In genomic region chr1:114040273-114041043, GRCh38 we compare ENCODE assay signal across 16 cellular contexts.
DNase-seq lines count a peak whose midpoint lies in the region; ATAC-seq and TF ChIP-seq lines count a peak whose summit lies in the region.
"Had no signal": no experiment of that assay in that cellular context is flagged by ENCODE, and none has a peak within 500 bp of the region (broad histone marks: within the 10 kb centered on the region; RNA-seq: fewer than 3 reads in every experiment).

No MANE protein-coding gene starts in this region.

- H3K36me3 Mint-ChIP-seq in activated T-cell treated with anti-CD3 and anti-CD28 coated beads, Interleukin-2, amount 50 U/mL, for 72 hours (ENCODE audit: insufficient read depth in 2 of 2), result no peaks in the 10 kb centered on the region

- no peak overlapping the region for H3K27ac Mint-ChIP-seq in activated T-cell treated with anti-CD3 and anti-CD28 coated beads, Interleukin-2, amount 50 U/mL, for 72 hours
- no peak overlapping the region for H3K27ac Mint-ChIP-seq in stimulated activated naive CD8-positive, alpha-beta T cell treated with anti-CD3 and anti-CD28 coated beads, Interleukin-15, amount 100 ng/mL, for 72 hours

- H3K9me3 ChIP-seq in gastroesophageal sphincter, result no peaks in the 10 kb centered on the region
- H3K9me3 ChIP-seq: SJSA1, vagina had no signal

- H3K27ac ChIP-seq in gastroesophageal sphincter, result no peak overlapping the region
- H3K27ac ChIP-seq: SJSA1, vagina had no signal

- peaks cover 0 to 11% (median 0%) of the 10 kb centered on the region in 3 donors for H3K4me1 ChIP-seq in gastroesophageal sphincter
- H3K4me1 ChIP-seq: SJSA1, vagina had no signal

- H3K27me3 Mint-ChIP-seq in activated T-cell treated with anti-CD3 and anti-CD28 coated beads, Interleukin-2, amount 50 U/mL, for 72 hours (ENCODE audit: low read depth), result no peaks in the 10 kb centered on the region
- H3K27me3 Mint-ChIP-seq in stimulated activated naive CD8-positive, alpha-beta T cell treated with anti-CD3 and anti-CD28 coated beads, Interleukin-15, amount 100 ng/mL, for 72 hours, result no peaks in the 10 kb centered on the region

- H3K9me3 Mint-ChIP-seq in activated T-cell treated with anti-CD3 and anti-CD28 coated beads, Interleukin-2, amount 50 U/mL, for 72 hours, result no peaks in the 10 kb centered on the region
- H3K9me3 Mint-ChIP-seq in stimulated activated naive CD8-positive, alpha-beta T cell treated with anti-CD3 and anti-CD28 coated beads, Interleukin-15, amount 100 ng/mL, for 72 hours, result no peaks in the 10 kb centered on the region

- no peaks in the 10 kb centered on the region for H3K36me3 ChIP-seq in gastroesophageal sphincter
- H3K36me3 ChIP-seq: SJSA1, vagina had no signal

- no peak for DNase-seq in activated T-cell treated with anti-CD3 and anti-CD28 coated beads, Interleukin-2, amount 50 U/mL, for 72 hours
- no peak for DNase-seq in activated T-cell treated with anti-CD3 and anti-CD28 coated beads, Interleukin-2, amount 50 U/mL, for 1 hour
- DNase-seq in SKM-1 (lab: John Stamatoyannopoulos, UW; ENCODE audit: unreplicated experiment) (peak; percentile 95), NCI-H2227 treated with DMSO at 0.1 percent for 48 hours (lab: John Stamatoyannopoulos, UW) (no peak), RPMI8226 (no peak)
- DNase-seq in stimulated activated naive CD8-positive, alpha-beta T cell treated with anti-CD3 and anti-CD28 coated beads, Interleukin-15, amount 100 ng/mL, for 72 hours, result peak in 1 of 2 donors; percentile 10
- DNase-seq: DMS79 treated with DMSO at 0.1 percent for 48 hours, islet precursor cell, KBM-7, NCI-H345 had no signal

- H3K4me3 ChIP-seq in gastroesophageal sphincter, result no peak overlapping the region
- H3K4me3 ChIP-seq: SJSA1, smooth muscle cell, vagina had no signal

- no peaks in the 10 kb centered on the region for H3K27me3 ChIP-seq in gastroesophageal sphincter
- H3K27me3 ChIP-seq: vagina had no signal

- TF ChIP-seq EP300 in gastroesophageal sphincter (IDR thresholded peaks at IDR 0.05), result no peak

- H3K4me1 Mint-ChIP-seq in activated T-cell treated with anti-CD3 and anti-CD28 coated beads, Interleukin-2, amount 50 U/mL, for 72 hours (ENCODE audit: low read depth), result no peaks in the 10 kb centered on the region
- H3K4me1 Mint-ChIP-seq in stimulated activated naive CD8-positive, alpha-beta T cell treated with anti-CD3 and anti-CD28 coated beads, Interleukin-15, amount 100 ng/mL, for 72 hours, result no peaks in the 10 kb centered on the region

- ATAC-seq in activated T-cell treated with anti-CD3 and anti-CD28 coated beads, Interleukin-2, amount 50 U/mL, for 72 hours (replicated peaks in 1 of 2), result peak; percentile 53 to 74
- ATAC-seq in gastroesophageal sphincter (peak; percentile 39), HG02588 (IDR thresholded peaks at IDR 0.05; ENCODE audit: unreplicated experiment) (no peak)
- ATAC-seq in stimulated activated naive CD8-positive, alpha-beta T cell treated with anti-CD3 and anti-CD28 coated beads, Interleukin-15, amount 100 ng/mL, for 72 hours, result peak; percentile 83
- ATAC-seq: esophagus mucosa had no signal

- 55 to 69% methylated on average over 4 of the region's 4 CpGs for WGBS in gastroesophageal sphincter (ENCODE audit: low coverage in 1 of 2), 2 donors

- no peak for TF ChIP-seq POLR2A in gastroesophageal sphincter (IDR thresholded peaks at IDR 0.05)

- TF ChIP-seq CTCF in gastroesophageal sphincter (IDR thresholded peaks at IDR 0.05), result no peak

- no peak overlapping the region for H3K4me3 Mint-ChIP-seq in activated T-cell treated with anti-CD3 and anti-CD28 coated beads, Interleukin-2, amount 50 U/mL, for 72 hours
- no peak overlapping the region for H3K4me3 Mint-ChIP-seq in stimulated activated naive CD8-positive, alpha-beta T cell treated with anti-CD3 and anti-CD28 coated beads, Interleukin-15, amount 100 ng/mL, for 72 hours
